Comparison of ENCODE assay signal across 21 cellular contexts in genomic region chr16:82187829-82188228, GRCh38. TPM values are rescaled to one million over a fixed set of nuclear protein-coding genes. Genes with fewer than 3 reads are reported as not detected.
DNase-seq lines count a peak whose midpoint lies in the region; ATAC-seq and TF ChIP-seq lines count a peak whose summit lies in the region.
"Had no signal": no experiment of that assay in that cellular context is flagged by ENCODE, and none has a peak within 500 bp of the region (broad histone marks: within the 10 kb centered on the region; RNA-seq: fewer than 3 reads in every experiment).

No MANE protein-coding gene starts in this region.

- intact Hi-C loops in activated CD4-positive, alpha-beta T cell treated with anti-CD3 and anti-CD28 coated beads for 36 hours (cut with DNase I, micrococcal nuclease) = loop anchor here (1.0 to 2.0 kb wide), 2 partner anchors 17 to 18 kb away; partner anchors contain the start of gene MPHOSPH6 (in 2 of the 2)
- intact Hi-C loops in activated T-helper 1 cell treated with anti-CD3 and anti-CD28 coated beads, Interleukin-12 subunit alpha, Interleukin-12 subunit beta, Interleukin-2, Interleukin-4 antibody, amounts not matched to agents 30 ng/mL and 10 ng/mL and 1 ng/mL, durations not matched to agents 14 hours and 24 hours and 36 hours (cut with micrococcal nuclease) = loop anchor here (1.0 kb wide), 1 partner anchor 18 kb away; the partner anchor contains the start of gene MPHOSPH6

- peak; percentile 31 for DNase-seq in activated CD4-positive, alpha-beta T cell treated with anti-CD3 and anti-CD28 coated beads for 36 hours
- no peak for DNase-seq in activated CD4-positive, alpha-beta T cell treated with anti-CD3 and anti-CD28 coated beads, Interleukin-2, amount 50 U/mL, for 1 hour
- peak; percentile 28 for DNase-seq in GM10266 (ENCODE audit: extremely low spot score)
- no peak for DNase-seq in activated T-helper 1 cell treated with anti-CD3 and anti-CD28 coated beads, Interleukin-12 subunit alpha, Interleukin-12 subunit beta, Interleukin-2, Interleukin-4 antibody, amounts not matched to agents 30 ng/mL and 10 ng/mL and 1 ng/mL, durations not matched to agents 14 hours and 24 hours and 36 hours (ENCODE audit: low spot score)
- DNase-seq in foreskin melanocyte = no peak
- no peak for DNase-seq in AG08395 (ENCODE audit: low spot score)
- DNase-seq in superior temporal gyrus (ENCODE audit: extremely low spot score) = no peak
- DNase-seq: 8988T; activated B cell treated with CpG ODN at 0.5 μM for 24 hours; anterior cingulate cortex; caudate nucleus; CD8-positive, alpha-beta memory T cell; DMS153; heart right ventricle; KG1; left cardiac atrium; naive B cell; NCI-H1694; NCI-H69; upper lobe of right lung had no signal

- no peak for TF ChIP-seq CTCF in GM10266 (IDR thresholded peaks at IDR 0.05; ENCODE audit: control insufficient read depth, insufficient read depth, low read depth, missing control alignments)

- ATAC-seq in activated CD4-positive, alpha-beta T cell treated with anti-CD3 and anti-CD28 coated beads for 36 hours = peak; percentile 51
- peak; percentile 54 for ATAC-seq in HG02938 (IDR thresholded peaks at IDR 0.05; ENCODE audit: unreplicated experiment)
- ATAC-seq: heart right ventricle, left cardiac atrium, upper lobe of right lung had no signal

- peaks cover 21% of the 10 kb centered on the region for H3K27me3 Mint-ChIP-seq in activated CD4-positive, alpha-beta T cell treated with anti-CD3 and anti-CD28 coated beads for 36 hours
- H3K27me3 Mint-ChIP-seq in activated T-helper 1 cell treated with anti-CD3 and anti-CD28 coated beads, Interleukin-12 subunit alpha, Interleukin-12 subunit beta, Interleukin-2, Interleukin-4 antibody, amounts not matched to agents 30 ng/mL and 10 ng/mL and 1 ng/mL, durations not matched to agents 14 hours and 24 hours and 36 hours (ENCODE audit: insufficient read depth) = peaks cover 26% of the 10 kb centered on the region

- H3K36me3 Mint-ChIP-seq in activated CD4-positive, alpha-beta T cell treated with anti-CD3 and anti-CD28 coated beads for 36 hours (ENCODE audit: low read depth) = no peaks in the 10 kb centered on the region
- H3K36me3 Mint-ChIP-seq in activated T-helper 1 cell treated with anti-CD3 and anti-CD28 coated beads, Interleukin-12 subunit alpha, Interleukin-12 subunit beta, Interleukin-2, Interleukin-4 antibody, amounts not matched to agents 30 ng/mL and 10 ng/mL and 1 ng/mL, durations not matched to agents 14 hours and 24 hours and 36 hours (ENCODE audit: low read depth) = peaks cover 2% of the 10 kb centered on the region
- H3K36me3 Mint-ChIP-seq: CD8-positive, alpha-beta memory T cell; naive B cell had no signal

- H3K4me3 Mint-ChIP-seq in activated CD4-positive, alpha-beta T cell treated with anti-CD3 and anti-CD28 coated beads for 36 hours = no peak overlapping the region
- H3K4me3 Mint-ChIP-seq in activated T-helper 1 cell treated with anti-CD3 and anti-CD28 coated beads, Interleukin-12 subunit alpha, Interleukin-12 subunit beta, Interleukin-2, Interleukin-4 antibody, amounts not matched to agents 30 ng/mL and 10 ng/mL and 1 ng/mL, durations not matched to agents 14 hours and 24 hours and 36 hours = no peak overlapping the region
- H3K4me3 Mint-ChIP-seq: activated B cell treated with CpG ODN at 0.5 μM for 24 hours; CD8-positive, alpha-beta memory T cell; naive B cell had no signal

- CTCF ChIA-PET in activated CD4-positive, alpha-beta T cell treated with anti-CD3 and anti-CD28 coated beads for 36 hours (lab: Charles Lee) = interaction anchor here (0.6 kb wide), 1 partner anchor 168 kb away, joined by 5 read pairs; no protein-coding TSS in a partner anchor

- POLR2A ChIA-PET in activated CD4-positive, alpha-beta T cell treated with anti-CD3 and anti-CD28 coated beads for 36 hours (lab: Charles Lee) = interaction anchor here (0.6 kb wide), 1 partner anchor 21 kb away, joined by 3 read pairs; no protein-coding TSS in a partner anchor

- peaks cover 27% of the 10 kb centered on the region for H3K4me1 Mint-ChIP-seq in activated CD4-positive, alpha-beta T cell treated with anti-CD3 and anti-CD28 coated beads for 36 hours
- peaks cover 22% of the 10 kb centered on the region for H3K4me1 Mint-ChIP-seq in activated T-helper 1 cell treated with anti-CD3 and anti-CD28 coated beads, Interleukin-12 subunit alpha, Interleukin-12 subunit beta, Interleukin-2, Interleukin-4 antibody, amounts not matched to agents 30 ng/mL and 10 ng/mL and 1 ng/mL, durations not matched to agents 14 hours and 24 hours and 36 hours (ENCODE audit: low read depth)
- H3K4me1 Mint-ChIP-seq: naive B cell had no signal

- H3K9me3 Mint-ChIP-seq in activated CD4-positive, alpha-beta T cell treated with anti-CD3 and anti-CD28 coated beads for 36 hours (ENCODE audit: low read depth) = no peaks in the 10 kb centered on the region
- peaks cover 3% of the 10 kb centered on the region for H3K9me3 Mint-ChIP-seq in activated T-helper 1 cell treated with anti-CD3 and anti-CD28 coated beads, Interleukin-12 subunit alpha, Interleukin-12 subunit beta, Interleukin-2, Interleukin-4 antibody, amounts not matched to agents 30 ng/mL and 10 ng/mL and 1 ng/mL, durations not matched to agents 14 hours and 24 hours and 36 hours
- H3K9me3 Mint-ChIP-seq: activated B cell treated with CpG ODN at 0.5 μM for 24 hours, naive B cell had no signal

- no peak overlapping the region for H3K27ac Mint-ChIP-seq in activated CD4-positive, alpha-beta T cell treated with anti-CD3 and anti-CD28 coated beads for 36 hours
- H3K27ac Mint-ChIP-seq in activated T-helper 1 cell treated with anti-CD3 and anti-CD28 coated beads, Interleukin-12 subunit alpha, Interleukin-12 subunit beta, Interleukin-2, Interleukin-4 antibody, amounts not matched to agents 30 ng/mL and 10 ng/mL and 1 ng/mL, durations not matched to agents 14 hours and 24 hours and 36 hours = peak overlapping the region; percentile 42
- H3K27ac Mint-ChIP-seq: activated B cell treated with CpG ODN at 0.5 μM for 24 hours; CD8-positive, alpha-beta memory T cell; naive B cell had no signal

RNA-seq across cellular contexts. Expression of gene MPHOSPH6, which starts 17.8 kb away (rescaled TPM):
- total RNA-seq in activated CD4-positive, alpha-beta T cell treated with anti-CD3 and anti-CD28 coated beads for 36 hours = 10 to 100 TPM; 48.0 to 48.7 TPM
- 49.6 and 49.8 TPM in 2 replicates for total RNA-seq in activated T-helper 1 cell treated with anti-CD3 and anti-CD28 coated beads, Interleukin-12 subunit alpha, Interleukin-12 subunit beta, Interleukin-2, Interleukin-4 antibody, amounts not matched to agents 30 ng/mL and 10 ng/mL and 1 ng/mL, durations not matched to agents 14 hours and 24 hours and 36 hours

Comparison
In these comparisons a context has a peak if more than half of its experiments do, and no peak if none do; other contexts are left out.
1. DNase-seq: peak in activated CD4-positive, alpha-beta T cell treated with anti-CD3 and anti-CD28 coated beads for 36 hours (single experiment) and GM10266 (single experiment); none in activated CD4-positive, alpha-beta T cell treated with anti-CD3 and anti-CD28 coated beads, Interleukin-2, amount 50 U/mL, for 1 hour (single experiment), activated T-helper 1 cell treated with anti-CD3 and anti-CD28 coated beads, Interleukin-12 subunit alpha, Interleukin-12 subunit beta, Interleukin-2, Interleukin-4 antibody, amounts not matched to agents 30 ng/mL and 10 ng/mL and 1 ng/mL, durations not matched to agents 14 hours and 24 hours and 36 hours (single experiment), foreskin melanocyte (single experiment), AG08395 (single experiment) and superior temporal gyrus (single experiment).